Comparison of ENCODE assay signal across 29 cellular contexts in the genomic region with DNA sequence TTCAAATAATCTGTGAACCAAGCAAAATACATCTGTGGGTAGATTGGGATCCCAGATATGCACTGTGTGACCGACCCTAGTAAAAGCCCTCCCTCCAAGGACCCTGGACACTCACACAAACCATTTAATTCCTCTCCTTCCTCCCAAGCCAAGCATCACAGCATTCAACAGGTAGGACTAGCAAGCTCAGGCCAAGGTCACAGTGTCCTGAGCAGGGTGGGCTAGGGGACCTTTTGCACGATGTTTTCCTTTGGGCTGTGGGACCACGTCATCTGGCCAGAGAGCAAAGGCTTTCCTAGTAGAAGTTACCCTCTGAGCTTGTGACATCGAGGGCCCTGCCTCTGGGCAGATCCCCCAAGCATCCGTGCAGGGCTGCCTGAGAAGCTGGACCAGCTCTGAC.
A peak's percentile ranks its signal among the peaks of the same experiment; 100 is the strongest.
DNase-seq lines count a peak whose midpoint lies in the region; ATAC-seq and TF ChIP-seq lines count a peak whose summit lies in the region.
"Had no signal": no experiment of that assay in that cellular context is flagged by ENCODE, and none has a peak within 500 bp of the region (broad histone marks: within the 10 kb centered on the region; RNA-seq: fewer than 3 reads in every experiment).

No MANE protein-coding gene starts in this region.

- H2AK9ac ChIP-seq in IMR-90 (replicated peaks; ENCODE audit: low read depth, low read length, poor library complexity) = no peak overlapping the region

- H2AK5ac ChIP-seq in IMR-90 (ENCODE audit: low read depth, low read length) = no peak overlapping the region

- H2BK20ac ChIP-seq in IMR-90 (ENCODE audit: low read depth, low read length) = no peak overlapping the region

- WGBS in IMR-90 (ENCODE audit: extremely low coverage in 2 of 2, insufficient read length in 1 of 2), 2 experiments = 35% methylated on average over 4 of the region's 5 CpGs; no CpG with 5 or more reads in 1 of the 2 experiments

- CTCF ChIA-PET in HEK293 (lab: Yijun Ruan, JAX) = no interaction called here
- CTCF ChIA-PET in IMR-90 (lab: Yijun Ruan, JAX) = no interaction called here

- no peak for ATAC-seq in IMR-90 (ENCODE audit: low read depth)
- ATAC-seq: CD8-positive, alpha-beta T cell had no signal

- no peak overlapping the region for H2BK15ac ChIP-seq in IMR-90 (ENCODE audit: low read depth, low read length)

- no peak for TF ChIP-seq CTCF in HEK293 (tag by site-specific recombination; IDR thresholded peaks at IDR 0.05)
- no peak for TF ChIP-seq CTCF in IMR-90 (conservative IDR thresholded peaks at IDR 0.05; ENCODE audit: low read depth, low read length)
- no peak for TF ChIP-seq CTCF in MM.1S (IDR thresholded peaks at IDR 0.05; ENCODE audit: low read length)

- H4K5ac ChIP-seq in IMR-90 (ENCODE audit: low read depth, low read length) = no peak overlapping the region

- H3K14ac ChIP-seq in IMR-90 (replicated peaks; ENCODE audit: low read depth, low read length) = no peak overlapping the region

- in situ Hi-C loops in IMR-90 (cut with MboI; ENCODE audit: low sequenced_read_pairs) = no loop called here

- no peaks in the 10 kb centered on the region for H3K9me3 ChIP-seq in HEK293 (ENCODE audit: control insufficient read depth, insufficient read depth, low read depth, low read length)
- no peaks in the 10 kb centered on the region for H3K9me3 ChIP-seq in IMR-90 (ENCODE audit: control insufficient read depth, insufficient read depth, low read length)
- H3K9me3 ChIP-seq in MM.1S (replicated peaks; ENCODE audit: insufficient read depth, low read length) = no peaks in the 10 kb centered on the region
- H3K9me3 ChIP-seq: A549, BE2C, BLaER1, Caco-2 had no signal

- no TSS peak for BruUV-seq in IMR-90 (replicated peaks; lab: Mats Ljungman, UMichigan)

- no peak overlapping the region for H4K91ac ChIP-seq in IMR-90 (ENCODE audit: insufficient read depth, low read depth, low read length)

- no peak for TF ChIP-seq RAD21 in IMR-90 (IDR thresholded peaks at IDR 0.05; ENCODE audit: low read length)

- H3K27ac ChIP-seq in HEK293 (ENCODE audit: extremely low read depth, low read depth, low read length) = no peak overlapping the region
- no peak overlapping the region for H3K27ac ChIP-seq in IMR-90 (ENCODE audit: insufficient read depth, low read length)
- H3K27ac ChIP-seq in MM.1S (ENCODE audit: low read length) = no peak overlapping the region
- H3K27ac ChIP-seq: 22Rv1; A549; BLaER1; BLaER1 treated with 17β-estradiol and CSF1 and Interleukin-3, amounts not matched to agents 10 nM and 100 nM; C4-2B had no signal

- H4K8ac ChIP-seq in IMR-90 (ENCODE audit: low read depth in 2 of 2, low read length in 2 of 2) = no peak overlapping the region

- H2BK120ac ChIP-seq in IMR-90 (ENCODE audit: low read depth, low read length) = no peak overlapping the region

- H3K56ac ChIP-seq in IMR-90 (ENCODE audit: extremely low read depth, insufficient read depth, low read length) = no peak overlapping the region

- peak overlapping the region; percentile 43 for H2AFZ ChIP-seq in IMR-90 (replicated peaks; ENCODE audit: low read length, poor library complexity)
- no peak overlapping the region for H2AFZ ChIP-seq in MM.1S (ENCODE audit: low read length)

- no peaks in the 10 kb centered on the region for H3K9me2 ChIP-seq in MM.1S (replicated peaks; ENCODE audit: insufficient read depth, low read length)

- dilution Hi-C loops in IMR-90 (cut with HindIII; ENCODE audit: low sequenced_read_pairs, unreplicated experiment) = no loop called here

- H3K36me3 ChIP-seq in HEK293 (ENCODE audit: control insufficient read depth in 2 of 2, insufficient read depth in 1 of 2, low read length in 2 of 2) (no peaks in the 10 kb centered on the region; a peak in 1 of 3 replicates), IMR-90 (ENCODE audit: control insufficient read depth, insufficient read depth, low read length) (no peaks in the 10 kb centered on the region), MM.1S (replicated peaks; ENCODE audit: insufficient read depth, low read length) (no peaks in the 10 kb centered on the region)
- H3K36me3 ChIP-seq: BE2C; BLaER1; BLaER1 treated with 17β-estradiol and CSF1 and Interleukin-3, amounts not matched to agents 10 nM and 100 nM had no signal

- no peak for TF ChIP-seq POLR2A in IMR-90 (IDR thresholded peaks at IDR 0.05; ENCODE audit: low read depth, low read length)

- H3K4ac ChIP-seq in IMR-90 (ENCODE audit: low read depth, low read length) = no peak overlapping the region

- DNase-seq in IMR-90 (no peak), MM.1S (no peak), UCSD-AML1 (lab: John Stamatoyannopoulos, UW; ENCODE audit: unreplicated experiment) (no peak)
- DNase-seq: 8988T; ACHN; AML-193; BE2C; C1 segment of cervical spinal cord; Caco-2; Calu3; CD4-positive, alpha-beta memory T cell; CD4-positive, alpha-beta T cell; CD4-positive, CD25-positive, alpha-beta regulatory T cell; CD8-positive, alpha-beta memory T cell; CD8-positive, alpha-beta T cell; COR-L47; DMS 273 treated with DMSO at 0.1 percent for 48 hours; DMS153; DMS53; DMS79; DMS79 treated with DMSO at 0.1 percent for 48 hours; DND-41; EL had no signal

- H4K20me1 ChIP-seq in IMR-90 (ENCODE audit: insufficient read depth, low read length) (no peaks in the 10 kb centered on the region), MM.1S (ENCODE audit: insufficient read depth, low read length) (no peaks in the 10 kb centered on the region)
- H4K20me1 ChIP-seq: BLaER1; BLaER1 treated with 17β-estradiol and CSF1 and Interleukin-3, amounts not matched to agents 10 nM and 100 nM had no signal

- H3K23ac ChIP-seq in IMR-90 (ENCODE audit: low read depth, low read length) = no peak overlapping the region

- no peak overlapping the region for H2BK5ac ChIP-seq in IMR-90 (ENCODE audit: low read depth, low read length, poor library complexity, severe bottlenecking)

- H3K4me3 ChIP-seq in HEK293 (ENCODE audit: low read depth, low read length) (no peak overlapping the region), IMR-90 (ENCODE audit: insufficient read depth, low read depth, low read length) (no peak overlapping the region), MM.1S (ENCODE audit: low read length) (no peak overlapping the region)
- H3K4me3 ChIP-seq: A549; BLaER1; BLaER1 treated with 17β-estradiol and CSF1 and Interleukin-3, amounts not matched to agents 10 nM and 100 nM had no signal

- H3K9me1 ChIP-seq in IMR-90 (ENCODE audit: insufficient read depth, low read length) = no peaks in the 10 kb centered on the region

- no peak overlapping the region for H3K18ac ChIP-seq in IMR-90 (ENCODE audit: low read depth, low read length)

- H3K27me3 ChIP-seq in IMR-90 (ENCODE audit: control insufficient read depth, insufficient read depth, low read length) (no peaks in the 10 kb centered on the region), MM.1S (replicated peaks; ENCODE audit: insufficient read depth, low read length) (peaks cover 64% of the 10 kb centered on the region)
- H3K27me3 ChIP-seq: BE2C; BLaER1; BLaER1 treated with 17β-estradiol and CSF1 and Interleukin-3, amounts not matched to agents 10 nM and 100 nM had no signal

- intact Hi-C loops in IMR-90 (cut with micrococcal nuclease) = no loop called here

- POLR2A ChIA-PET in HEK293 (lab: Yijun Ruan, JAX) = no interaction called here
- POLR2A ChIA-PET in IMR-90 (lab: Charles Lee; ENCODE audit: unreplicated experiment) = no interaction called here

- no peaks in the 10 kb centered on the region for H3K79me2 ChIP-seq in MM.1S (ENCODE audit: low read length)

- no peaks in the 10 kb centered on the region for H3K4me1 ChIP-seq in HEK293 (ENCODE audit: control insufficient read depth, insufficient read depth, low read length)
- H3K4me1 ChIP-seq in IMR-90 (ENCODE audit: control insufficient read depth, insufficient read depth, low read length) = no peaks in the 10 kb centered on the region
- H3K4me1 ChIP-seq in MM.1S (ENCODE audit: low read length) = no peaks in the 10 kb centered on the region
- H3K4me1 ChIP-seq: A549, BE2C, BLaER1, Caco-2 had no signal

- no peak overlapping the region for H3K9ac ChIP-seq in IMR-90 (ENCODE audit: low read depth, low read length)
- H3K9ac ChIP-seq in MM.1S (ENCODE audit: low read length) = no peak overlapping the region
- H3K9ac ChIP-seq: BLaER1; BLaER1 treated with 17β-estradiol and CSF1 and Interleukin-3, amounts not matched to agents 10 nM and 100 nM had no signal

- no peaks in the 10 kb centered on the region for H3K79me1 ChIP-seq in IMR-90 (ENCODE audit: low read depth in 1 of 2, low read length in 2 of 2)

- H3F3A ChIP-seq in MM.1S (ENCODE audit: insufficient read depth, low read length) = no peaks in the 10 kb centered on the region

- no peak overlapping the region for H3K4me2 ChIP-seq in IMR-90 (ENCODE audit: low read depth, low read length)
- H3K4me2 ChIP-seq in MM.1S (ENCODE audit: low read depth, low read length) = no peak overlapping the region
- H3K4me2 ChIP-seq: A549; BLaER1; BLaER1 treated with 17β-estradiol and CSF1 and Interleukin-3, amounts not matched to agents 10 nM and 100 nM had no signal

TF ChIP-seq in IMR-90, 13 proteins besides CTCF, POLR2A, EP300 and RAD21 (continues in another document):
- TF ChIP-seq RCOR1 (IDR thresholded peaks at IDR 0.05; ENCODE audit: insufficient replicate concordance, low read length) (no peak), SMC3 (IDR thresholded peaks at IDR 0.05; ENCODE audit: low read depth, low read length) (no peak), BHLHE40 (IDR thresholded peaks at IDR 0.05; ENCODE audit: low read depth, low read length) (no peak), MAFK (IDR thresholded peaks at IDR 0.05; ENCODE audit: low read depth, low read length) (no peak), CEBPB (IDR thresholded peaks at IDR 0.05; ENCODE audit: low read depth, low read length) (no peak), RFX5 (IDR thresholded peaks at IDR 0.05; ENCODE audit: low read depth, low read length) (no peak), MAZ (IDR thresholded peaks at IDR 0.05; ENCODE audit: borderline replicate concordance, low read depth, low read length) (no peak)
- TF ChIP-seq, protein P1, sequence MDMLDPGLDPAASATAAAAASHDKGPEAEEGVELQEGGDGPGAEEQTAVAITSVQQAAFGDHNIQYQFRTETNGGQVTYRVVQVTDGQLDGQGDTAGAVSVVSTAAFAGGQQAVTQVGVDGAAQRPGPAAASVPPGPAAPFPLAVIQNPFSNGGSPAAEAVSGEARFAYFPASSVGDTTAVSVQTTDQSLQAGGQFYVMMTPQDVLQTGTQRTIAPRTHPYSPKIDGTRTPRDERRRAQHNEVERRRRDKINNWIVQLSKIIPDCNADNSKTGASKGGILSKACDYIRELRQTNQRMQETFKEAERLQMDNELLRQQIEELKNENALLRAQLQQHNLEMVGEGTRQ (IDR thresholded peaks at IDR 0.05; ENCODE audit: low read depth, low read length) = no peak
